1 cellular context compared by ENCODE assay signal in genomic region chr10:48890904-48891839, GRCh38.
TF ChIP-seq lines count a peak whose summit lies in the region.

No MANE protein-coding gene starts in this region.

TF ChIP-seq in IMR-90, 13 proteins besides CTCF, POLR2A, EP300 and RAD21:
- TF ChIP-seq MAFK (IDR thresholded peaks at IDR 0.05; ENCODE audit: low read depth, low read length) (no peak), MXI1 (IDR thresholded peaks at IDR 0.05; ENCODE audit: borderline replicate concordance, low read depth, low read length) (no peak), MAZ (IDR thresholded peaks at IDR 0.05; ENCODE audit: borderline replicate concordance, low read depth, low read length) (no peak), CEBPB (IDR thresholded peaks at IDR 0.05; ENCODE audit: low read depth, low read length) (peak; percentile 46; the same call in 1 of the 2 replicates)
